8 cellular contexts compared by ENCODE assay signal in genomic region chr13:61575941-61576340, GRCh38.
"Had no signal": no experiment of that assay in that cellular context is flagged by ENCODE, and none has a peak within 500 bp of the region (broad histone marks: within the 10 kb centered on the region; RNA-seq: fewer than 3 reads in every experiment).

No MANE protein-coding gene starts in this region.

- H3K27ac ChIP-seq: GM23248, HL-60 had no signal

- H3K4me3 ChIP-seq: GM23248, K562 had no signal

- H2AFZ ChIP-seq: GM23248 had no signal

- ATAC-seq: K562 had no signal

- DNase-seq: GM23248, GOT3, H9, HCEC 1CT, IMR-90, KG1 had no signal

- H3K9ac ChIP-seq: GM23248 had no signal
